Comparison of ENCODE assay signal across 10 cellular contexts in genomic region chr2:232689152-232689910, GRCh38. TPM values are rescaled to one million over a fixed set of nuclear protein-coding genes. Genes with fewer than 3 reads are reported as not detected.
A peak's percentile ranks its signal among the peaks of the same experiment; 100 is the strongest.
DNase-seq lines count a peak whose midpoint lies in the region; ATAC-seq and TF ChIP-seq lines count a peak whose summit lies in the region.
"Had no signal": no experiment of that assay in that cellular context is flagged by ENCODE, and none has a peak within 500 bp of the region (broad histone marks: within the 10 kb centered on the region; RNA-seq: fewer than 3 reads in every experiment).

No MANE protein-coding gene starts in this region.

- H3K27me3 ChIP-seq in SJCRH30 (no peaks in the 10 kb centered on the region), spleen (replicated peaks in 1 of 7) (no peaks in the 10 kb centered on the region)
- H3K27me3 ChIP-seq: tibial artery had no signal

- H3K27me3 Mint-ChIP-seq in stimulated activated memory B cell treated with anti-CD40 and anti-IgM and Interleukin-4, amounts not matched to agents 10 μg/mL and 1 μg/mL and 100 μg/mL, for 72 hours = no peaks in the 10 kb centered on the region

- no peaks in the 10 kb centered on the region for H3K36me3 ChIP-seq in SJCRH30
- H3K36me3 ChIP-seq in spleen = no peaks in the 10 kb centered on the region
- H3K36me3 ChIP-seq: tibial artery had no signal

- intact Hi-C loops in left cardiac atrium (cut with DNase I) (no loop called here), spleen (cut with DNase I; ENCODE audit: low total_unique reads) (no loop called here)

- H3K27ac ChIP-seq in SJCRH30 (no peak overlapping the region), spleen (no peak overlapping the region)
- H3K27ac ChIP-seq: 22Rv1, tibial artery had no signal

- no peak overlapping the region for H3K27ac Mint-ChIP-seq in stimulated activated memory B cell treated with anti-CD40 and anti-IgM and Interleukin-4, amounts not matched to agents 10 μg/mL and 1 μg/mL and 100 μg/mL, for 72 hours

- H3K36me3 Mint-ChIP-seq in stimulated activated memory B cell treated with anti-CD40 and anti-IgM and Interleukin-4, amounts not matched to agents 10 μg/mL and 1 μg/mL and 100 μg/mL, for 72 hours = no peaks in the 10 kb centered on the region

- no peak overlapping the region for H3K4me3 ChIP-seq in SJCRH30
- H3K4me3 ChIP-seq in spleen = no peak overlapping the region
- H3K4me3 ChIP-seq: tibial artery had no signal

- DNase-seq in DMS153 (lab: John Stamatoyannopoulos, UW) (peak; percentile 8), DMS153 treated with DMSO at 0.1 percent for 48 hours (lab: John Stamatoyannopoulos, UW; ENCODE audit: unreplicated experiment) (no peak), SJCRH30 (peak; percentile 82 to 90), left cardiac atrium (no peak), spleen (peak; percentile 54)
- DNase-seq in activated CD4-positive, alpha-beta T cell treated with anti-CD3 and anti-CD28 coated beads, Interleukin-2, amount 50 U/mL, for 1 hour = no peak

- ATAC-seq in left cardiac atrium (peak; percentile 63 to 70), GM21360 (IDR thresholded peaks at IDR 0.05; ENCODE audit: unreplicated experiment) (no peak)
- no peak for ATAC-seq in stimulated activated memory B cell treated with anti-CD40 and anti-IgM and Interleukin-4, amounts not matched to agents 10 μg/mL and 1 μg/mL and 100 μg/mL, for 72 hours

- no peaks in the 10 kb centered on the region for H3K4me1 Mint-ChIP-seq in stimulated activated memory B cell treated with anti-CD40 and anti-IgM and Interleukin-4, amounts not matched to agents 10 μg/mL and 1 μg/mL and 100 μg/mL, for 72 hours

- TF ChIP-seq POLR2A in spleen (IDR thresholded peaks at IDR 0.05) = no peak

- H3K9me3 ChIP-seq in SJCRH30 (replicated peaks) (no peaks in the 10 kb centered on the region), spleen (no peaks in the 10 kb centered on the region)
- H3K9me3 ChIP-seq: tibial artery had no signal

- WGBS in spleen, 5 donors = 45 to 60% (median 51%) methylated on average over 3 of the region's 3 CpGs

- H3K9me3 Mint-ChIP-seq in stimulated activated memory B cell treated with anti-CD40 and anti-IgM and Interleukin-4, amounts not matched to agents 10 μg/mL and 1 μg/mL and 100 μg/mL, for 72 hours = peaks cover 1% of the 10 kb centered on the region

- H3K4me3 Mint-ChIP-seq in stimulated activated memory B cell treated with anti-CD40 and anti-IgM and Interleukin-4, amounts not matched to agents 10 μg/mL and 1 μg/mL and 100 μg/mL, for 72 hours = no peak overlapping the region

- TF ChIP-seq CTCF in spleen (IDR thresholded peaks at IDR 0.05 in 8 of 11, conservative IDR thresholded peaks at IDR 0.05 in 3 of 11) = no peak

- H3K4me1 ChIP-seq in SJCRH30 = peaks cover 21% of the 10 kb centered on the region
- H3K4me1 ChIP-seq in spleen = no peaks in the 10 kb centered on the region

RNA-seq across cellular contexts. Expression of gene GIGYF2, which starts 7.8 kb away (rescaled TPM):
- total RNA-seq in SJCRH30 (2014; rRNA removed; shearing (Covaris generic)) = 79.5 and 97.2 TPM in 2 replicates
- 10 to 100 TPM; 53.5 to 57.4 TPM for total RNA-seq in left cardiac atrium
- 100 to 1,000 TPM in 3 of 7 donors, 10 to 100 TPM in 4; 73.0 to 116 (median 100.0) TPM for total RNA-seq in spleen
- polyA plus RNA-seq in spleen = 10 to 100 TPM in 1 of 3 donors, 1 to 10 TPM in 2; 7.3 to 18.5 (median 9.2) TPM

RNA-seq across cellular contexts. Expression of gene EFHD1, which starts 55.9 kb away (rescaled TPM):
- 18.7 and 20.7 TPM in 2 replicates for total RNA-seq in SJCRH30 (2014; rRNA removed; shearing (Covaris generic))
- 10 to 100 TPM; 16.9 to 19.3 TPM for total RNA-seq in left cardiac atrium
- total RNA-seq in spleen = 10 to 100 TPM; 19.8 to 96.2 (median 46.6) TPM
- 10 to 100 TPM; 13.6 to 50.5 (median 19.2) TPM for polyA plus RNA-seq in spleen

Comparison
In these comparisons a context has a peak if more than half of its experiments do, and no peak if none do; other contexts are left out.
1. DNase-seq: peak in DMS153 (single experiment), SJCRH30 (2 of 2) and spleen (single experiment); none in DMS153 treated with DMSO at 0.1 percent for 48 hours (single experiment), left cardiac atrium (single experiment) and activated CD4-positive, alpha-beta T cell treated with anti-CD3 and anti-CD28 coated beads, Interleukin-2, amount 50 U/mL, for 1 hour (single experiment).
2. ATAC-seq: peak in left cardiac atrium (2 of 2); none in stimulated activated memory B cell treated with anti-CD40 and anti-IgM and Interleukin-4, amounts not matched to agents 10 μg/mL and 1 μg/mL and 100 μg/mL, for 72 hours (single experiment) and GM21360 (single experiment).